ENCODE assay signal across 15 cellular contexts in the genomic region with DNA sequence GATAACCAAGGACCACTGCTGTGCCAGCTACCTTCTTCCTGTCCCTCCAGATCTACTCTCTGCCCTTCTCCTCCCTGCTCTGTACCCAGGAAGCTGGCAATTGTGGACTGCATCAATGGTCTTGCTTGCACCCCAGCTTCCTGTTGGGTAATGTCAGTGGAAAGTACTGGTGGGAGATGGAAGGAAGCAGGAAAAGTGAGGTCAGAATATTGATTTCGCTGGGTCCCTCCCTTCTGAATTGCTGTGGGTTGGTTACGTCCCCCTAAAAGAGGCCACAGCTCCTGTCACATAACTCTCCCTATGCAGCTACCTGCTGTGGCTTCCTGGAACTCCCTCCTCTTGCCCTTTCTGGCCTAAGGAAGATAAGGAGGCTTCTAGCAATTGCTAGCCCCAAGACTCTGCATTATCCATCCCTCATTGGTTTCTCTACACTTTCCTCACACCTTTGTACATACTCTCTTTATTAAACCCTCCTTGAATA.
DNase-seq lines count a peak whose midpoint lies in the region; ATAC-seq and TF ChIP-seq lines count a peak whose summit lies in the region.
"Had no signal": no experiment of that assay in that cellular context is flagged by ENCODE, and none has a peak within 500 bp of the region (broad histone marks: within the 10 kb centered on the region; RNA-seq: fewer than 3 reads in every experiment).

No MANE protein-coding gene starts in this region.

- H3K27ac Mint-ChIP-seq in neural progenitor cell: no peak overlapping the region
- H3K27ac Mint-ChIP-seq in T-cell: no peak overlapping the region
- H3K27ac Mint-ChIP-seq in activated CD8-positive, alpha-beta memory T cell treated with anti-CD3 and anti-CD28 coated beads, Interleukin-2, amount 10 ng/mL, durations not matched to agents 7 days and 5 days: no peak overlapping the region
- H3K27ac Mint-ChIP-seq: B cell; CD4-positive, alpha-beta memory T cell; GM23338; H9 had no signal

- H3K27ac ChIP-seq in neural progenitor cell: no peak overlapping the region
- H3K27ac ChIP-seq: C4-2B had no signal

- no peak for ATAC-seq in T-cell (replicated peaks in 1 of 4)
- no peak for ATAC-seq in activated CD8-positive, alpha-beta memory T cell treated with anti-CD3 and anti-CD28 coated beads, Interleukin-2, amount 10 ng/mL, durations not matched to agents 7 days and 5 days
- ATAC-seq: GM23338 had no signal

- H3K36me3 Mint-ChIP-seq in neural progenitor cell: no peaks in the 10 kb centered on the region
- no peaks in the 10 kb centered on the region for H3K36me3 Mint-ChIP-seq in T-cell
- H3K36me3 Mint-ChIP-seq in activated CD8-positive, alpha-beta memory T cell treated with anti-CD3 and anti-CD28 coated beads, Interleukin-2, amount 10 ng/mL, durations not matched to agents 7 days and 5 days: no peaks in the 10 kb centered on the region
- H3K36me3 Mint-ChIP-seq: CD4-positive, alpha-beta memory T cell had no signal

- no peaks in the 10 kb centered on the region for H3K79me2 ChIP-seq in neural progenitor cell (ENCODE audit: low read depth)

- H2AFZ ChIP-seq in neural progenitor cell (replicated peaks): peak overlapping the region; percentile 38
- H2AFZ ChIP-seq: GM23338 had no signal

- no peaks in the 10 kb centered on the region for H4K20me1 ChIP-seq in neural progenitor cell (ENCODE audit: low read depth)

- H3K9me3 Mint-ChIP-seq in neural progenitor cell: peaks cover 18% of the 10 kb centered on the region
- peaks cover 0 to 14% (median 8%) of the 10 kb centered on the region in 3 donors for H3K9me3 Mint-ChIP-seq in T-cell
- no peaks in the 10 kb centered on the region for H3K9me3 Mint-ChIP-seq in activated CD8-positive, alpha-beta memory T cell treated with anti-CD3 and anti-CD28 coated beads, Interleukin-2, amount 10 ng/mL, durations not matched to agents 7 days and 5 days (ENCODE audit: low read depth)

- H3K4me1 ChIP-seq in neural progenitor cell: no peaks in the 10 kb centered on the region

- POLR2A ChIA-PET in T-cell (lab: Charles Lee): no interaction called here

- no peak overlapping the region for H3K4me2 ChIP-seq in neural progenitor cell
- H3K4me2 ChIP-seq: GM23338 had no signal

- DNase-seq in CMK (ENCODE audit: low read depth) (peak; percentile 47), Kasumi-1 (lab: John Stamatoyannopoulos, UW) (peak; percentile 5 to 43), UCSD-AML1 (lab: John Stamatoyannopoulos, UW; ENCODE audit: unreplicated experiment) (peak; percentile 51), neural progenitor cell (ENCODE audit: low spot score) (no peak), NCI-H2227 treated with DMSO at 0.1 percent for 48 hours (lab: John Stamatoyannopoulos, UW) (no peak), T-cell (no peak)
- DNase-seq in activated CD8-positive, alpha-beta memory T cell treated with anti-CD3 and anti-CD28 coated beads, Interleukin-2, amount 10 ng/mL, durations not matched to agents 7 days and 5 days: no peak
- DNase-seq: Caco-2; CD4-positive, alpha-beta memory T cell; DND-41; GDM1; H9 had no signal

- TF ChIP-seq CTCF in neural progenitor cell (IDR thresholded peaks at IDR 0.05): no peak

- peaks cover 3% of the 10 kb centered on the region for H3K27me3 Mint-ChIP-seq in neural progenitor cell (ENCODE audit: insufficient read depth, low read depth)
- H3K27me3 Mint-ChIP-seq in T-cell: peaks cover 13 to 16% of the 10 kb centered on the region in 2 donors
- peaks cover 24% of the 10 kb centered on the region for H3K27me3 Mint-ChIP-seq in activated CD8-positive, alpha-beta memory T cell treated with anti-CD3 and anti-CD28 coated beads, Interleukin-2, amount 10 ng/mL, durations not matched to agents 7 days and 5 days

- H3K36me3 ChIP-seq in neural progenitor cell: no peaks in the 10 kb centered on the region

- H3K4me3 ChIP-seq in neural progenitor cell: no peak overlapping the region
- H3K4me3 ChIP-seq: GM23338 had no signal

- CTCF ChIA-PET in T-cell (lab: Charles Lee): no interaction called here
- CTCF ChIA-PET in activated CD8-positive, alpha-beta memory T cell treated with anti-CD3 and anti-CD28 coated beads, Interleukin-2, amount 10 ng/mL, durations not matched to agents 7 days and 5 days (lab: Charles Lee): no interaction called here

- no peaks in the 10 kb centered on the region for H3K9me3 ChIP-seq in neural progenitor cell (ENCODE audit: low read depth)
- H3K9me3 ChIP-seq: Caco-2 had no signal

- H3K9ac ChIP-seq in neural progenitor cell: no peak overlapping the region

- no peaks in the 10 kb centered on the region for H3F3A ChIP-seq in neural progenitor cell (ENCODE audit: low read depth)

- H3K4me1 Mint-ChIP-seq in neural progenitor cell (peaks cover 10% of the 10 kb centered on the region), T-cell (no peaks in the 10 kb centered on the region)
- peaks cover 4% of the 10 kb centered on the region for H3K4me1 Mint-ChIP-seq in activated CD8-positive, alpha-beta memory T cell treated with anti-CD3 and anti-CD28 coated beads, Interleukin-2, amount 10 ng/mL, durations not matched to agents 7 days and 5 days
- H3K4me1 Mint-ChIP-seq: B cell; CD4-positive, alpha-beta memory T cell had no signal

- no peaks in the 10 kb centered on the region for H3K27me3 ChIP-seq in neural progenitor cell

- H3K4me3 Mint-ChIP-seq in neural progenitor cell: no peak overlapping the region
- no peak overlapping the region for H3K4me3 Mint-ChIP-seq in T-cell
- H3K4me3 Mint-ChIP-seq in activated CD8-positive, alpha-beta memory T cell treated with anti-CD3 and anti-CD28 coated beads, Interleukin-2, amount 10 ng/mL, durations not matched to agents 7 days and 5 days: no peak overlapping the region
- H3K4me3 Mint-ChIP-seq: B cell; CD4-positive, alpha-beta memory T cell; GM23338; H9 had no signal

Comparison
In these comparisons a context has a peak if more than half of its experiments do, and no peak if none do; other contexts are left out.
1. DNase-seq: peak in CMK (single experiment), Kasumi-1 (2 of 2) and UCSD-AML1 (single experiment); none in neural progenitor cell (single experiment), NCI-H2227 treated with DMSO at 0.1 percent for 48 hours (single experiment), T-cell (0 of 34) and activated CD8-positive, alpha-beta memory T cell treated with anti-CD3 and anti-CD28 coated beads, Interleukin-2, amount 10 ng/mL, durations not matched to agents 7 days and 5 days (single experiment).